In the genomic region with DNA sequence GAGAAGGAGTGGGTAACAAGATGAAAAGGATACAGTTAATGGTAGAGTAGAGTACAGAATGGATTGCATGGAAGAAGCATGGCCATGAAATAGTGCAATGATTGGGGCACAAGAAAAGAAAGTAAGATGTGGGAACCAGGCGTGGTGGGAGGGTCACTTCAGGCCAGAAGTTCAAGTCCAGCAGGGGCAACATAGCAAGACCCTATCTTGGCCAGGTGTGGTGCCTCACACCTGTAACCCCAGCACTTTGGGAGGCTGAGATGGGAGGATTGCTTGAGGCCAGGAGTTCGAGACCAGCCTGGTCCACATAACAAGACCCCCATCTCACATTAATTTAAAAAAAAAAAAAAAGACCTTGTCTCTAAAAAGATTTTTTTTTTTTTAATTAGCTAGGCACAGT, we compare ENCODE assay signal across 18 cellular contexts. TPM values are rescaled to one million over a fixed set of nuclear protein-coding genes. Genes with fewer than 3 reads are reported as not detected.
"Had no signal": no experiment of that assay in that cellular context is flagged by ENCODE, and none has a peak within 500 bp of the region (broad histone marks: within the 10 kb centered on the region; RNA-seq: fewer than 3 reads in every experiment).

No MANE protein-coding gene starts in this region.

- H3K9me3 ChIP-seq: spleen had no signal

- FAIRE-seq: colon, endometrium had no signal

- DNase-seq: activated CD4-positive, alpha-beta T cell treated with anti-CD3 and anti-CD28 coated beads for 48 hours; activated CD8-positive, alpha-beta memory T cell treated with anti-CD3 and anti-CD28 coated beads, Interleukin-2, amount 50 U/mL, for 4 hours; activated CD8-positive, alpha-beta T cell treated with anti-CD3 and anti-CD28 coated beads, Interleukin-2, amount 10 ng/mL, durations not matched to agents 7 days and 5 days; activated gamma-delta T cell; activated T-cell treated with anti-CD3 and anti-CD28 coated beads, Interleukin-2, amount 50 U/mL, for 48 hours; caudate nucleus; mesendoderm; natural killer cell; posterior cingulate gyrus; spleen; T-helper 17 cell had no signal

- H3K4me1 Mint-ChIP-seq: natural killer cell, T-helper 17 cell had no signal

- H3K36me3 ChIP-seq: spleen had no signal

- H3K4me3 ChIP-seq: spleen had no signal

- H3K36me3 Mint-ChIP-seq: activated naive CD4-positive, alpha-beta T cell treated with anti-CD3 and anti-CD28 coated beads, Interleukin-2, amount 50 U/mL, for 72 hours; natural killer cell had no signal

- H3K27ac Mint-ChIP-seq: activated CD8-positive, alpha-beta T cell treated with anti-CD3 and anti-CD28 coated beads, Interleukin-2, amount 10 ng/mL, durations not matched to agents 7 days and 5 days; activated naive CD4-positive, alpha-beta T cell treated with anti-CD3 and anti-CD28 coated beads, Interleukin-2, amount 50 U/mL, for 72 hours; natural killer cell; stimulated activated naive CD8-positive, alpha-beta T cell treated with anti-CD3 and anti-CD28 coated beads, Interleukin-15, Interleukin-2, amounts not matched to agents 100 ng/mL and 50 ng/mL, for 24 hours; T-helper 17 cell had no signal

- H3K9me3 Mint-ChIP-seq: activated naive CD4-positive, alpha-beta T cell treated with anti-CD3 and anti-CD28 coated beads, Interleukin-2, amount 50 U/mL, for 72 hours; natural killer cell; stimulated activated naive CD8-positive, alpha-beta T cell treated with anti-CD3 and anti-CD28 coated beads, Interleukin-15, Interleukin-2, amounts not matched to agents 100 ng/mL and 50 ng/mL, for 24 hours had no signal

- ATAC-seq: activated CD8-positive, alpha-beta T cell treated with anti-CD3 and anti-CD28 coated beads, Interleukin-2, amount 10 ng/mL, durations not matched to agents 7 days and 5 days; activated naive CD4-positive, alpha-beta T cell treated with anti-CD3 and anti-CD28 coated beads, Interleukin-2, amount 50 U/mL, for 72 hours; esophagus mucosa; natural killer cell; sciatic nerve; T-helper 17 cell had no signal

- H3K4me3 Mint-ChIP-seq: activated CD8-positive, alpha-beta T cell treated with anti-CD3 and anti-CD28 coated beads, Interleukin-2, amount 10 ng/mL, durations not matched to agents 7 days and 5 days; natural killer cell; stimulated activated naive CD8-positive, alpha-beta T cell treated with anti-CD3 and anti-CD28 coated beads, Interleukin-15, Interleukin-2, amounts not matched to agents 100 ng/mL and 50 ng/mL, for 24 hours; T-helper 17 cell had no signal

RNA-seq across cellular contexts. Expression of gene C11orf52, which starts 1.4 kb away (rescaled TPM):
- total RNA-seq: activated CD8-positive, alpha-beta T cell treated with anti-CD3 and anti-CD28 coated beads, Interleukin-2, amount 10 ng/mL, durations not matched to agents 7 days and 5 days; activated naive CD4-positive, alpha-beta T cell treated with anti-CD3 and anti-CD28 coated beads, Interleukin-2, amount 50 U/mL, for 72 hours; natural killer cell; sciatic nerve; T-helper 17 cell; temporal lobe had no signal

RNA-seq across cellular contexts. Expression of gene HSPB2, which starts 4.8 kb away (rescaled TPM):
- total RNA-seq: activated CD8-positive, alpha-beta T cell treated with anti-CD3 and anti-CD28 coated beads, Interleukin-2, amount 10 ng/mL, durations not matched to agents 7 days and 5 days; activated naive CD4-positive, alpha-beta T cell treated with anti-CD3 and anti-CD28 coated beads, Interleukin-2, amount 50 U/mL, for 72 hours; natural killer cell; T-helper 17 cell had no signal

RNA-seq across cellular contexts. Expression of gene CRYAB, which starts 5.7 kb away (rescaled TPM):
- total RNA-seq: activated CD8-positive, alpha-beta T cell treated with anti-CD3 and anti-CD28 coated beads, Interleukin-2, amount 10 ng/mL, durations not matched to agents 7 days and 5 days; activated naive CD4-positive, alpha-beta T cell treated with anti-CD3 and anti-CD28 coated beads, Interleukin-2, amount 50 U/mL, for 72 hours; natural killer cell; T-helper 17 cell had no signal
